Comparison of ENCODE assay signal across 9 cellular contexts in the genomic region with DNA sequence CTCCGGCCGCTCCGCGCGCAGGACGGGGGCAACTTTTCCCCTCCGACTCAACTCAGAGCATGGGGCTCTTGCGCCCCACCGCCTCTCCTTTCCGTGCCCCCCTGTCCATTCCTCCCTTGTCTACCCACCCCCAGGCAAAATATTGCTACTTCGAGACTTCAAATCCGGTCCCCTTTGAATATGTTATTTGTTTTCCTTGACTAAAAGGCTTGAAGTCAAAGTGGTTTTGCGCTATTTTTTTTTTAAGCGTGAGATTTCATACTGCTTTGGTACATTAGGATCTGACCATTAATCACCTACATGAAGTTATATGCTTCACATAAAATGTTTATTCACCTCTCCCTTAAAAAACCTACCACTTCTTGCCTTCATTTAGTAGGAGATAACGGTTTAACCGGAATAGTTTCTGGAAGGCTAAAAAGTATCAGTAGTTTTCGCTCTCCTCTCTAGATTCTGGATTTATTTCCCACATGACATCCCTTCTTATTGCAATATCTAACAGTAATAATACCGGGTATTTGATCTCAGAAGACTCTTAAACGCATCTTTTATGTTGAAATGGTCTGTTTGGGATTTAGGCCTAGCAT. TPM values are rescaled to one million over a fixed set of nuclear protein-coding genes. Genes with fewer than 3 reads are reported as not detected.
A peak's percentile ranks its signal among the peaks of the same experiment; 100 is the strongest.
DNase-seq lines count a peak whose midpoint lies in the region; FAIRE-seq and TF ChIP-seq lines count a peak whose summit lies in the region.
"Had no signal": no experiment of that assay in that cellular context is flagged by ENCODE, and none has a peak within 500 bp of the region (broad histone marks: within the 10 kb centered on the region; RNA-seq: fewer than 3 reads in every experiment).

No MANE protein-coding gene starts in this region.

- H3K4me3 ChIP-seq in adipocyte (ENCODE audit: low read length) (peak overlapping the region; percentile 93), kidney (ENCODE audit: low read length in 2 of 2) (peak overlapping the region; percentile 72 to 82), stomach smooth muscle (ENCODE audit: low read length in 2 of 2) (peak overlapping the region; percentile 75 to 90)

- H3K27me3 ChIP-seq in adipocyte (replicated peaks; ENCODE audit: control insufficient read depth, insufficient read depth, low read length) (no peaks in the 10 kb centered on the region), stomach smooth muscle (ENCODE audit: control insufficient read depth in 1 of 2, insufficient read depth in 2 of 2, low read length in 2 of 2) (no peaks in the 10 kb centered on the region)

- intact Hi-C loops in kidney (cut with DNase I), result no loop called here

- H3K4me1 ChIP-seq in adipocyte (ENCODE audit: control insufficient read depth, insufficient read depth, low read length) (peaks cover 60% of the 10 kb centered on the region), kidney (ENCODE audit: control insufficient read depth in 1 of 2, insufficient read depth in 1 of 2, low read depth in 1 of 2, low read length in 2 of 2) (peaks cover 10 to 22% of the 10 kb centered on the region in 2 donors), stomach smooth muscle (ENCODE audit: control insufficient read depth, insufficient read depth, low read length) (peaks cover 27% of the 10 kb centered on the region)

- H3K9ac ChIP-seq in adipocyte (ENCODE audit: low read length), result peak overlapping the region; percentile 90
- peak overlapping the region; percentile 49 to 82 for H3K9ac ChIP-seq in kidney (ENCODE audit: low read length in 2 of 2)
- H3K9ac ChIP-seq in stomach smooth muscle (ENCODE audit: low read length in 2 of 2), result peak overlapping the region; percentile 81 to 84

- no peak for TF ChIP-seq CTCF in kidney (IDR thresholded peaks at IDR 0.05; ENCODE audit: borderline replicate concordance, extremely low read depth, insufficient read depth)

- DNase-seq in NCI-H2171 treated with DMSO at 0.1 percent for 48 hours (lab: John Stamatoyannopoulos, UW), result peak; percentile 34
- DNase-seq in NCI-H2171 (lab: John Stamatoyannopoulos, UW), result no peak
- no peak for DNase-seq in adipocyte (ENCODE audit: low read depth)
- DNase-seq in kidney, result no peak
- no peak for DNase-seq in CD1c-positive myeloid dendritic cell (ENCODE audit: extremely low spot score)
- DNase-seq in T-helper 9 cell, result no peak
- DNase-seq in NCI-H146 (lab: John Stamatoyannopoulos, UW), result no peak
- DNase-seq: DND-41 had no signal

- no peak for FAIRE-seq in kidney (lab: Jason Lieb, UNC)

- H3K36me3 ChIP-seq in adipocyte (ENCODE audit: control insufficient read depth, insufficient read depth, low read length, severe bottlenecking) (peaks cover 9% of the 10 kb centered on the region), kidney (ENCODE audit: control insufficient read depth in 1 of 2, insufficient read depth in 2 of 2, low read length in 2 of 2) (peaks cover 4 to 5% of the 10 kb centered on the region in 2 donors), stomach smooth muscle (ENCODE audit: control insufficient read depth in 2 of 2, insufficient read depth in 2 of 2, low read length in 2 of 2) (peaks cover 4 to 8% of the 10 kb centered on the region in 2 donors)

- H3K9me3 ChIP-seq in adipocyte (ENCODE audit: control insufficient read depth, low read length), result no peaks in the 10 kb centered on the region
- H3K9me3 ChIP-seq in kidney (ENCODE audit: control insufficient read depth in 1 of 2, low read length in 2 of 2), result no peaks in the 10 kb centered on the region
- no peaks in the 10 kb centered on the region for H3K9me3 ChIP-seq in stomach smooth muscle (ENCODE audit: control insufficient read depth in 2 of 2, low read length in 2 of 2)

- peak overlapping the region; percentile 79 to 88 for H3K27ac ChIP-seq in kidney (ENCODE audit: low read depth in 2 of 2, low read length in 2 of 2)
- H3K27ac ChIP-seq in stomach smooth muscle (ENCODE audit: low read length), result peak overlapping the region; percentile 86

RNA-seq across cellular contexts. Expression of a gene that starts 1.5 kb away (rescaled TPM):
- 87.5 TPM for total RNA-seq in kidney
- polyA plus RNA-seq in kidney (ENCODE audit: insufficient read depth, low read depth, low replicate concordance), result 4.8 TPM
